ENCODE assay signal across 14 cellular contexts in the genomic region with DNA sequence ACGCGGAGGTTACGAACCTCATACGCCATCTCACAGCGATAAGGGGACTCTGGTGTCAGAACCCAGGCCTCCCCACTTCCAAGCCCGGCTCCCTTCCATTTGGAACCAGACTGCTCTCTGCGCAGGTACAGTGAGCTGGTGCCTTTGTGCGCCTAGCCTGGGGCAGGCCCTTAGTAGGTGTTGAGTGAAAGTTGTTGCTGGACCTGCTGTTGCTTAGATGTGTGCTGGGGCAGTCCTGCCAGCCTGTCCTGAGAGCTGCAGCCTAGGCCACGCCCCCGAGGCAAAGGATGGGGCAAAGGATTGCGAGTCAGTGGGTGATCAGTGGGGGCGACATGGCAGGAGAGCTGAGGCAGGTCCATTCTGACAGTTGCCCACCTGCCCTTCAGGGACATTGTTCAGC.
"Had no signal": no experiment of that assay in that cellular context is flagged by ENCODE, and none has a peak within 500 bp of the region (broad histone marks: within the 10 kb centered on the region; RNA-seq: fewer than 3 reads in every experiment).

No MANE protein-coding gene starts in this region.

- ATAC-seq: activated CD8-positive, alpha-beta memory T cell treated with anti-CD3 and anti-CD28 coated beads, Interleukin-2, amount 10 ng/mL, durations not matched to agents 7 days and 5 days; activated T-cell treated with anti-CD3 and anti-CD28 coated beads, Interleukin-2, amount 50 U/mL, for 4 hours; foreskin keratinocyte had no signal

- H3K4me1 Mint-ChIP-seq: activated CD8-positive, alpha-beta memory T cell treated with anti-CD3 and anti-CD28 coated beads, Interleukin-2, amount 10 ng/mL, durations not matched to agents 7 days and 5 days; activated naive CD8-positive, alpha-beta T cell treated with anti-CD3 and anti-CD28 coated beads, Interleukin-2, amount 10 ng/mL, durations not matched to agents 7 days and 5 days had no signal

- DNase-seq: activated CD4-positive, alpha-beta T cell treated with anti-CD3 and anti-CD28 coated beads, Interleukin-2, amount 50 U/mL, for 48 hours; activated CD4-positive, CD25-positive, alpha-beta regulatory T cell treated with anti-CD3 and anti-CD28 coated beads, Interleukin-2, amount 50 U/mL, for 72 hours; activated CD8-positive, alpha-beta memory T cell treated with anti-CD3 and anti-CD28 coated beads, Interleukin-2, amount 10 ng/mL, durations not matched to agents 7 days and 5 days; activated gamma-delta T cell; activated naive CD8-positive, alpha-beta T cell treated with anti-CD3 and anti-CD28 coated beads, Interleukin-2, amount 10 ng/mL, durations not matched to agents 7 days and 5 days; activated T-cell treated with anti-CD3 and anti-CD28 coated beads, Interleukin-2, amount 50 U/mL, for 4 hours; anterior cingulate cortex; foreskin keratinocyte; mammary epithelial cell; SJCRH30; small intestine; SW 1271 had no signal

- H3K27me3 ChIP-seq: foreskin keratinocyte, SJCRH30, tibial nerve had no signal

- H3K27ac Mint-ChIP-seq: activated CD8-positive, alpha-beta memory T cell treated with anti-CD3 and anti-CD28 coated beads, Interleukin-2, amount 10 ng/mL, durations not matched to agents 7 days and 5 days; activated naive CD8-positive, alpha-beta T cell treated with anti-CD3 and anti-CD28 coated beads, Interleukin-2, amount 10 ng/mL, durations not matched to agents 7 days and 5 days; natural killer cell treated with Interleukin-12 subunit alpha and Interleukin-12 subunit beta and Interleukin-15 and Interleukin-18, amount 100 ng/mL, for 72 hours had no signal

- H3K9me3 Mint-ChIP-seq: activated naive CD8-positive, alpha-beta T cell treated with anti-CD3 and anti-CD28 coated beads, Interleukin-2, amount 10 ng/mL, durations not matched to agents 7 days and 5 days; activated T-cell treated with anti-CD3 and anti-CD28 coated beads, Interleukin-2, amount 50 U/mL, for 4 hours; natural killer cell treated with Interleukin-12 subunit alpha and Interleukin-12 subunit beta and Interleukin-15 and Interleukin-18, amount 100 ng/mL, for 72 hours had no signal

- H3K4me1 ChIP-seq: foreskin keratinocyte, SJCRH30 had no signal

- H3K4me3 ChIP-seq: SJCRH30, tibial nerve had no signal

- H3K27me3 Mint-ChIP-seq: activated CD8-positive, alpha-beta memory T cell treated with anti-CD3 and anti-CD28 coated beads, Interleukin-2, amount 10 ng/mL, durations not matched to agents 7 days and 5 days; activated naive CD8-positive, alpha-beta T cell treated with anti-CD3 and anti-CD28 coated beads, Interleukin-2, amount 10 ng/mL, durations not matched to agents 7 days and 5 days; natural killer cell treated with Interleukin-12 subunit alpha and Interleukin-12 subunit beta and Interleukin-15 and Interleukin-18, amount 100 ng/mL, for 72 hours had no signal

- H3K27ac ChIP-seq: foreskin keratinocyte, SJCRH30, tibial nerve had no signal

- H3K4me3 Mint-ChIP-seq: activated CD8-positive, alpha-beta memory T cell treated with anti-CD3 and anti-CD28 coated beads, Interleukin-2, amount 10 ng/mL, durations not matched to agents 7 days and 5 days; activated naive CD8-positive, alpha-beta T cell treated with anti-CD3 and anti-CD28 coated beads, Interleukin-2, amount 10 ng/mL, durations not matched to agents 7 days and 5 days; activated T-cell treated with anti-CD3 and anti-CD28 coated beads, Interleukin-2, amount 50 U/mL, for 4 hours; natural killer cell treated with Interleukin-12 subunit alpha and Interleukin-12 subunit beta and Interleukin-15 and Interleukin-18, amount 100 ng/mL, for 72 hours had no signal

- H3K9me3 ChIP-seq: SJCRH30, tibial nerve had no signal
